Comparison of ENCODE assay signal across 22 cellular contexts in genomic region chr10:75363431-75363830, GRCh38. TPM values are rescaled to one million over a fixed set of nuclear protein-coding genes. Genes with fewer than 3 reads are reported as not detected.
A peak's percentile ranks its signal among the peaks of the same experiment; 100 is the strongest.
DNase-seq lines count a peak whose midpoint lies in the region; ATAC-seq, FAIRE-seq and TF ChIP-seq lines count a peak whose summit lies in the region.
"Had no signal": no experiment of that assay in that cellular context is flagged by ENCODE, and none has a peak within 500 bp of the region (broad histone marks: within the 10 kb centered on the region; RNA-seq: fewer than 3 reads in every experiment).

No MANE protein-coding gene starts in this region.

- H3K27me3 ChIP-seq in bronchial epithelial cell (ENCODE audit: control insufficient read depth, insufficient read depth, low read length) (peaks cover 4% of the 10 kb centered on the region), esophagus squamous epithelium (no peaks in the 10 kb centered on the region)
- H3K27me3 ChIP-seq: BLaER1 had no signal

- H3K4me1 ChIP-seq in esophagus squamous epithelium = peaks cover 0 to 13% (median 10%) of the 10 kb centered on the region in 3 donors
- H3K4me1 ChIP-seq: BLaER1, Caco-2 had no signal

- H3K9me3 Mint-ChIP-seq in HFFc6 = no peaks in the 10 kb centered on the region
- H3K9me3 Mint-ChIP-seq in natural killer cell = no peaks in the 10 kb centered on the region
- H3K9me3 Mint-ChIP-seq in immature natural killer cell = peaks cover 0 to 2% (median 0%) of the 10 kb centered on the region in 6 donors
- H3K9me3 Mint-ChIP-seq: CD8-positive, alpha-beta T cell had no signal

- 85 to 93% methylated on average over 4 of the region's 4 CpGs for WGBS in esophagus squamous epithelium, 2 donors

- FAIRE-seq in bronchial epithelial cell (lab: Jason Lieb, UNC) = peak; percentile 88
- FAIRE-seq: GM12878, GM19239, H1 had no signal

- no peaks in the 10 kb centered on the region for H3K36me3 ChIP-seq in bronchial epithelial cell (ENCODE audit: control insufficient read depth, insufficient read depth, low read length)
- H3K36me3 ChIP-seq in esophagus squamous epithelium = no peaks in the 10 kb centered on the region
- H3K36me3 ChIP-seq: BLaER1 had no signal

- H3K9me3 ChIP-seq in esophagus squamous epithelium = no peaks in the 10 kb centered on the region
- H3K9me3 ChIP-seq: BLaER1, Caco-2 had no signal

- TF ChIP-seq CTCF in HFFc6 (IDR thresholded peaks at IDR 0.05) (peak; percentile 22; the same call in 1 of the 2 replicates), bronchial epithelial cell (IDR thresholded peaks at IDR 0.05; ENCODE audit: insufficient read depth, low read length, severe bottlenecking) (no peak), retinal pigment epithelial cell (conservative IDR thresholded peaks at IDR 0.05; ENCODE audit: low read depth, low read length) (peak; percentile 9), natural killer cell (IDR thresholded peaks at IDR 0.05) (no peak), esophagus squamous epithelium (IDR thresholded peaks at IDR 0.05) (no peak)

- peaks cover 25% of the 10 kb centered on the region for H3K27me3 Mint-ChIP-seq in HFFc6 (ENCODE audit: insufficient read depth)
- H3K27me3 Mint-ChIP-seq in natural killer cell (ENCODE audit: low read depth in 2 of 2) = peaks cover 2 to 20% of the 10 kb centered on the region in 2 donors
- peaks cover 2 to 9% (median 2%) of the 10 kb centered on the region in 3 donors for H3K27me3 Mint-ChIP-seq in immature natural killer cell (ENCODE audit: low read depth in 3 of 3)
- H3K27me3 Mint-ChIP-seq: CD4-positive, CD25-positive, alpha-beta regulatory T cell had no signal

- H3K4me3 Mint-ChIP-seq in HFFc6 = no peak overlapping the region
- no peak overlapping the region for H3K4me3 Mint-ChIP-seq in natural killer cell
- no peak overlapping the region for H3K4me3 Mint-ChIP-seq in immature natural killer cell
- H3K4me3 Mint-ChIP-seq: B cell; CD4-positive, CD25-positive, alpha-beta regulatory T cell; CD8-positive, alpha-beta T cell had no signal

- no peak overlapping the region for H3K27ac ChIP-seq in esophagus squamous epithelium
- H3K27ac ChIP-seq: BLaER1, C4-2B, GM23248 had no signal

- H3K4me3 ChIP-seq in bronchial epithelial cell (ENCODE audit: low read depth, low read length) = no peak overlapping the region
- no peak overlapping the region for H3K4me3 ChIP-seq in retinal pigment epithelial cell (ENCODE audit: low read length)
- no peak overlapping the region for H3K4me3 ChIP-seq in esophagus squamous epithelium
- H3K4me3 ChIP-seq: BLaER1, GM12878, GM23248 had no signal

- no peak for TF ChIP-seq POLR2A in erythroblast (IDR thresholded peaks at IDR 0.05; ENCODE audit: low read length)
- TF ChIP-seq POLR2A in esophagus squamous epithelium (IDR thresholded peaks at IDR 0.05) = no peak

- H3K4me1 Mint-ChIP-seq in HFFc6 (ENCODE audit: low read depth) (peaks cover 22% of the 10 kb centered on the region), natural killer cell (no peaks in the 10 kb centered on the region), immature natural killer cell (no peaks in the 10 kb centered on the region)
- H3K4me1 Mint-ChIP-seq: B cell; CD4-positive, CD25-positive, alpha-beta regulatory T cell had no signal

- intact Hi-C loops in natural killer cell (cut with micrococcal nuclease) (no loop called here), esophagus squamous epithelium (cut with DNase I) (no loop called here)

- H3K27ac Mint-ChIP-seq in HFFc6 = no peak overlapping the region
- no peak overlapping the region for H3K27ac Mint-ChIP-seq in natural killer cell
- no peak overlapping the region for H3K27ac Mint-ChIP-seq in immature natural killer cell
- H3K27ac Mint-ChIP-seq: B cell; CD4-positive, CD25-positive, alpha-beta regulatory T cell; CD8-positive, alpha-beta T cell had no signal

- DNase-seq in HFFc6 (no peak), bronchial epithelial cell (ENCODE audit: low read depth) (no peak), retinal pigment epithelial cell (ENCODE audit: low read depth) (no peak), erythroblast (lab: John Stamatoyannopoulos, UW) (no peak), natural killer cell (no peak), immature natural killer cell (no peak), esophagus squamous epithelium (lab: John Stamatoyannopoulos, UW) (no peak)
- DNase-seq: Caco-2; CD4-positive, CD25-positive, alpha-beta regulatory T cell; CD8-positive, alpha-beta T cell; DMS79; EL; GDM1; GM23248; H7; HCEC 1CT had no signal

- H3K36me3 Mint-ChIP-seq in HFFc6 (ENCODE audit: low read depth) (no peaks in the 10 kb centered on the region), natural killer cell (no peaks in the 10 kb centered on the region), immature natural killer cell (no peaks in the 10 kb centered on the region)
- H3K36me3 Mint-ChIP-seq: CD4-positive, CD25-positive, alpha-beta regulatory T cell; CD8-positive, alpha-beta T cell had no signal

- no peak for ATAC-seq in natural killer cell
- ATAC-seq: CD8-positive, alpha-beta T cell; GM12878 had no signal

RNA-seq across cellular contexts. Expression of gene ZNF503, which starts 38.1 kb away (rescaled TPM):
- total RNA-seq in HFFc6 (2021; fragmentation: NEBNext Ultra II Directional; extraction: Animal tissue kit (Norgen Biotek cat#: 25700)) = 10 to 100 TPM in 1 of 6 experiments, 1 to 10 TPM in 5; 9.1 to 15.9 (median 9.7) TPM
- 2.1 and 2.6 TPM in 2 replicates for total RNA-seq in bronchial epithelial cell
- total RNA-seq in natural killer cell = 1 to 10 TPM in 1 of 3 donors, under 1 TPM in 2; 0.27 to 1.2 (median 0.73) TPM
- under 1 TPM; 0.05 to 0.09 (median 0.07) TPM for polyA plus RNA-seq in immature natural killer cell
- 10 to 100 TPM in 3 of 4 donors, 1 to 10 TPM in 1; 9.7 to 17.5 (median 14.8) TPM for total RNA-seq in esophagus squamous epithelium
- total RNA-seq: B cell; CD4-positive, CD25-positive, alpha-beta regulatory T cell; CD8-positive, alpha-beta T cell had no signal
- polyA plus RNA-seq: CD4-positive, CD25-positive, alpha-beta regulatory T cell had no signal

Comparison
In these comparisons a context has a peak if more than half of its experiments do, and no peak if none do; other contexts are left out.
1. CTCF ChIP-seq: peak in HFFc6 (single experiment) and retinal pigment epithelial cell (single experiment); none in bronchial epithelial cell (single experiment), natural killer cell (single experiment) and esophagus squamous epithelium (0 of 6).